ENCODE assay signal across 19 cellular contexts in the genomic region with DNA sequence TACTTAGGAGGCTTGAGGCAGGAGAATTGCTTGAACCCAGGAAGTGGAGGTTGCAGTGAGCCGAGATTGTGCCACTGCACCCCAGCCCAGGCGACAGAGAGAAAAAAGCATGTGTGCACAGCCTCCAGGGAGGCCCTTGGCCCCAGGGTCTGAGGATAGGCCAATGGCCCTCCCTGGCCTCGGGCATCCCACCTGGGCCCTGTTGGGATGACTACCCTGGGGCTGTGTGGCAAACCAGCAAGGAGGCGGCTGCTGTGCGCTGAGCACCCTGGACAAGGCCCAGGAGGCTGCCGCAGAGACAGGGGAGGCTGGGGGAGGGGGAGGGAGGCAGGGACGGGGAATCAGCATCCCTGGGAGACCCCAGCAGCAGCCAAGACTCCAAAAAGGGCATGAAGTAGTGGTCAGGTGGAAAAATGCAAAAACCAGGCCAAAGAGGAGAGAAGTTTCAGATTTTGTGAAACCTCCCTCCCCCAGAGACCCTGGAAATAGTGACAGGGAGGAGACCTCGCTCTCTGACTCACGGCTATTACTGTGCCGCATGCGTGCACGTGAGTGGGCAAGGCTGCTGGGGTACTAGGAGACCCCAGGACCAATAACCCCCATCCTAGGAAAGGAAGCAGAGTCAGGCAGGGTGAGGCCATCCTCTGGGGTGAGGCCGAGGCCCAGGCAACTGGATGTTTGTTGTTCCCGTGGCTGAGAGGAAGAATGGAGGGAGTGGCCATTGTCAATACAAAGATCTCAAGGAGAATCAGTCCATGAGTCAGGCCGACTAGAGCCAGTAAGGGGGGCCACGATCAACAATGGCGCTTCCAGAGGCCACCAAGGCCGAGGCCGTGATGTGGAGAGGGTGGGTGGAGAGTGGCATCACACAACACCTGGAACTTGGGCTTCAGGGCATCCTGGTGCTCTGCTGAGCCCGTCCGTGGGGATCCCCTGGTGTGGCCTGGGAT. TPM values are rescaled to one million over a fixed set of nuclear protein-coding genes. Genes with fewer than 3 reads are reported as not detected.
DNase-seq lines count a peak whose midpoint lies in the region; ATAC-seq and TF ChIP-seq lines count a peak whose summit lies in the region.
"Had no signal": no experiment of that assay in that cellular context is flagged by ENCODE, and none has a peak within 500 bp of the region (broad histone marks: within the 10 kb centered on the region; RNA-seq: fewer than 3 reads in every experiment).

No MANE protein-coding gene starts in this region.

- no peak overlapping the region for H3K14ac ChIP-seq in neuronal stem cell (ENCODE audit: low read length)

- ATAC-seq in GM21528 (IDR thresholded peaks at IDR 0.05; ENCODE audit: low FRiP score, unreplicated experiment) (no peak), HG02588 (IDR thresholded peaks at IDR 0.05; ENCODE audit: unreplicated experiment) (no peak), HG02759 (IDR thresholded peaks at IDR 0.05; ENCODE audit: unreplicated experiment) (no peak)
- ATAC-seq: activated CD8-positive, alpha-beta memory T cell treated with anti-CD3 and anti-CD28 coated beads, Interleukin-2, amount 10 ng/mL, durations not matched to agents 7 days and 5 days; K562 had no signal

- H4K8ac ChIP-seq in neuronal stem cell (ENCODE audit: low read depth, low read length) = no peak overlapping the region

- H3K27me3 ChIP-seq in H7 (ENCODE audit: control insufficient read depth, insufficient read depth, low read length) (no peaks in the 10 kb centered on the region), hepatocyte (no peaks in the 10 kb centered on the region), neuronal stem cell (ENCODE audit: control insufficient read depth in 3 of 3, insufficient read depth in 3 of 3, low read depth in 1 of 3, low read length in 3 of 3) (no peaks in the 10 kb centered on the region)
- H3K27me3 ChIP-seq: sigmoid colon had no signal

- peak overlapping the region; percentile 35 for H2AK5ac ChIP-seq in neuronal stem cell (ENCODE audit: low read depth, low read length)

- no peak overlapping the region for H4K91ac ChIP-seq in neuronal stem cell (ENCODE audit: low read depth, low read length, poor library complexity)

- H2BK12ac ChIP-seq in neuronal stem cell (ENCODE audit: low read length) = no peak overlapping the region

- peak; percentile 48 for DNase-seq in H7
- DNase-seq in hepatocyte (ENCODE audit: low spot score) = peak; percentile 61
- DNase-seq in neuronal stem cell (ENCODE audit: low spot score) = no peak
- DNase-seq in retina = no peak
- DNase-seq: activated CD4-positive, CD25-positive, alpha-beta regulatory T cell treated with anti-CD3 and anti-CD28 coated beads, Interleukin-2, amount 50 U/mL, for 72 hours; activated CD8-positive, alpha-beta memory T cell treated with anti-CD3 and anti-CD28 coated beads, Interleukin-2, amount 10 ng/mL, durations not matched to agents 7 days and 5 days; activated effector memory CD4-positive, alpha-beta T cell treated with Interleukin-2 at 50 U/mL for 16 hours; COR-L47; EL; NCI-H2081; NCI-H524 treated with DMSO at 0.1 percent for 48 hours; sigmoid colon; stimulated activated CD4-positive, alpha-beta T cell treated with anti-CD3 and anti-CD28 coated beads, Interleukin-2, amount 100 ng/mL, for 24 hours had no signal

- no peak overlapping the region for H3K23ac ChIP-seq in neuronal stem cell (ENCODE audit: low read depth, low read length, poor library complexity)

- H3K4me1 ChIP-seq in hepatocyte (ENCODE audit: insufficient read depth) (peaks cover 12% of the 10 kb centered on the region), neuronal stem cell (ENCODE audit: control insufficient read depth in 2 of 2, insufficient read depth in 1 of 2, low read depth in 1 of 2, low read length in 2 of 2) (peaks cover 3 to 12% of the 10 kb centered on the region in 2 donors)
- H3K4me1 ChIP-seq: sigmoid colon had no signal

- no peaks in the 10 kb centered on the region for H3K79me2 ChIP-seq in hepatocyte

- H3K18ac ChIP-seq in neuronal stem cell (ENCODE audit: low read length) = peak overlapping the region; percentile 33

- no peaks in the 10 kb centered on the region for H4K20me1 ChIP-seq in hepatocyte (ENCODE audit: insufficient read depth, poor library complexity, severe bottlenecking)

- WGBS in hepatocyte (ENCODE audit: low lambda C conversion rate, missing lambda C conversion rate) = 82% methylated on average over 20 of the region's 21 CpGs
- WGBS in neuronal stem cell (ENCODE audit: extremely low coverage in 2 of 2, insufficient read length in 2 of 2, insufficient replicate concordance in 1 of 2), 2 donors = no CpG with 5 or more reads among the region's 21 CpGs

- peak overlapping the region; percentile 85 for H3K27ac ChIP-seq in angular gyrus (ENCODE audit: low read depth, low read length)
- peak overlapping the region; percentile 40 for H3K27ac ChIP-seq in hepatocyte
- no peak overlapping the region for H3K27ac ChIP-seq in neuronal stem cell (replicated peaks; ENCODE audit: low read length)
- H3K27ac ChIP-seq: sigmoid colon, SK-N-MC had no signal

- H2BK15ac ChIP-seq in neuronal stem cell (ENCODE audit: low read length) = no peak overlapping the region

- H2BK120ac ChIP-seq in neuronal stem cell (ENCODE audit: low read depth, low read length) = no peak overlapping the region

- H3K9me3 ChIP-seq in hepatocyte (ENCODE audit: low read depth) (no peaks in the 10 kb centered on the region), neuronal stem cell (replicated peaks in 1 of 2; ENCODE audit: control insufficient read depth in 2 of 2, insufficient read depth in 1 of 2, low read depth in 1 of 2, low read length in 2 of 2) (no peaks in the 10 kb centered on the region)
- H3K9me3 ChIP-seq: sigmoid colon had no signal

- H2AFZ ChIP-seq in hepatocyte (no peak overlapping the region), neuronal stem cell (ENCODE audit: low read length) (no peak overlapping the region)

- H3K36me3 ChIP-seq in H7 (replicated peaks; ENCODE audit: control insufficient read depth, insufficient read depth, low read length) = no peaks in the 10 kb centered on the region
- no peaks in the 10 kb centered on the region for H3K36me3 ChIP-seq in hepatocyte (replicated peaks; ENCODE audit: insufficient read depth, low read depth)
- H3K36me3 ChIP-seq in neuronal stem cell (replicated peaks in 1 of 2; ENCODE audit: control insufficient read depth in 2 of 2, insufficient read depth in 2 of 2, low read length in 2 of 2) = no peaks in the 10 kb centered on the region
- H3K36me3 ChIP-seq: sigmoid colon had no signal

- no peak overlapping the region for H3K9ac ChIP-seq in neuronal stem cell (ENCODE audit: low read depth, low read length, poor library complexity)

- H3K79me1 ChIP-seq in neuronal stem cell (ENCODE audit: low read depth, low read length) = no peaks in the 10 kb centered on the region

- H3K9me2 ChIP-seq in hepatocyte (replicated peaks; ENCODE audit: insufficient read depth) = no peaks in the 10 kb centered on the region

- H3K4me3 ChIP-seq in H7 (ENCODE audit: insufficient read depth, low read depth, low read length) (no peak overlapping the region), hepatocyte (no peak overlapping the region), neuronal stem cell (ENCODE audit: low read length in 2 of 2) (no peak overlapping the region)
- H3K4me3 ChIP-seq: K562, sigmoid colon, SK-N-MC had no signal

- no peak overlapping the region for H2BK5ac ChIP-seq in neuronal stem cell (ENCODE audit: low read length)

- H3K4ac ChIP-seq in neuronal stem cell (ENCODE audit: low read length) = no peak overlapping the region

- H3K4me2 ChIP-seq in hepatocyte (no peak overlapping the region), neuronal stem cell (ENCODE audit: insufficient read depth, low read length, poor library complexity, severe bottlenecking) (no peak overlapping the region)

- TF ChIP-seq CTCF in hepatocyte (IDR thresholded peaks at IDR 0.05; ENCODE audit: poor library complexity) = no peak

RNA-seq across cellular contexts. Expression of a gene that starts 16.0 kb away (rescaled TPM):
- total RNA-seq in H7 (2014; rRNA removed; shearing (Covaris generic)) = 52.9 and 70.4 TPM in 2 replicates
- total RNA-seq in hepatocyte = 4.0 and 6.2 TPM in 2 replicates
- polyA plus RNA-seq in hepatocyte = 2.3 and 4.3 TPM in 2 replicates
- 1.0 TPM for polyA plus RNA-seq in neuronal stem cell (2013, experiment 1 of 2)
- polyA plus RNA-seq in neuronal stem cell (2013, experiment 2 of 2) = 0.84 TPM
- polyA plus RNA-seq: K562 had no signal

Comparison
In these comparisons a context has a peak if more than half of its experiments do, and no peak if none do; other contexts are left out.
1. DNase-seq: peak in H7 (single experiment) and hepatocyte (single experiment); none in neuronal stem cell (single experiment) and retina (single experiment).